10 cellular contexts compared by ENCODE assay signal in genomic region chr17:18474754-18475153, GRCh38. TPM values are rescaled to one million over a fixed set of nuclear protein-coding genes. Genes with fewer than 3 reads are reported as not detected.
DNase-seq lines count a peak whose midpoint lies in the region; TF ChIP-seq lines count a peak whose summit lies in the region.
"Not testable (repeated sequence)": the region's sequence is repeated elsewhere in the genome, so short reads cannot be mapped to it uniquely, and the experiment has no call there.
"Had no signal": no experiment of that assay in that cellular context is flagged by ENCODE, and none has a peak within 500 bp of the region (broad histone marks: within the 10 kb centered on the region; RNA-seq: fewer than 3 reads in every experiment).

No MANE protein-coding gene starts in this region.

- not testable (repeated sequence) for H3K4me1 ChIP-seq in HEK293 (ENCODE audit: control insufficient read depth, insufficient read depth, low read length); PC-9 (replicated peaks; ENCODE audit: insufficient read depth)

- BruUV-seq in PC-9 (replicated peaks; lab: Mats Ljungman, UMichigan): not testable (repeated sequence)

- not testable (repeated sequence) for TF ChIP-seq CTCF in HEK293 (tag by site-specific recombination; IDR thresholded peaks at IDR 0.05); PC-9 (conservative IDR thresholded peaks at IDR 0.05); epithelial cell of esophagus (IDR thresholded peaks at IDR 0.05; ENCODE audit: insufficient read depth, low read depth, low read length, missing control alignments)

- H2AFZ ChIP-seq in PC-9: not testable (repeated sequence)

- CTCF ChIA-PET in HEK293 (lab: Yijun Ruan, JAX); PC-9 (lab: Charles Lee): not testable (repeated sequence)

- DNase-seq in EH (ENCODE audit: low read depth): peak; percentile 78
- peak; percentile 54 for DNase-seq in MV-4-11 (lab: John Stamatoyannopoulos, UW)
- DNase-seq in PC-9: peak; percentile 26 to 73
- DNase-seq in astrocyte of the hippocampus (ENCODE audit: low read depth, low spot score): peak; percentile 33
- DNase-seq in epithelial cell of esophagus (ENCODE audit: low read depth): peak; percentile 20
- DNase-seq in renal cortical epithelial cell (ENCODE audit: low read depth): peak; percentile 33

- H3K4me3 ChIP-seq in HEK293 (ENCODE audit: low read depth, low read length); PC-9; epithelial cell of esophagus (ENCODE audit: low read length): not testable (repeated sequence)

- not testable (repeated sequence) for H3F3A ChIP-seq in PC-9 (ENCODE audit: insufficient read depth, low read depth)

- POLR2A ChIA-PET in HEK293 (lab: Yijun Ruan, JAX); PC-9 (lab: Charles Lee; ENCODE audit: unreplicated experiment): not testable (repeated sequence)

- not testable (repeated sequence) for H3K27ac ChIP-seq in HEK293 (ENCODE audit: extremely low read depth, low read depth, low read length); PC-9

- H3K27me3 ChIP-seq in PC-9 (ENCODE audit: insufficient read depth, low read depth): not testable (repeated sequence)

- 0 out of 2 replicates have a peak overlapping the region, but pooled peaks have one; percentile 12 for H3K4me2 ChIP-seq in PC-9

- H3K9me3 ChIP-seq in HEK293 (ENCODE audit: control insufficient read depth, insufficient read depth, low read depth, low read length); PC-9 (ENCODE audit: insufficient read depth, low read depth): not testable (repeated sequence)

- H3K36me3 ChIP-seq in HEK293 (ENCODE audit: control insufficient read depth in 2 of 2, insufficient read depth in 1 of 2, low read length in 2 of 2); PC-9 (ENCODE audit: low read depth): not testable (repeated sequence)

- H3K9me2 ChIP-seq in PC-9 (ENCODE audit: insufficient read depth): not testable (repeated sequence)

- intact Hi-C loops in PC-9 (cut with micrococcal nuclease; ENCODE audit: unreplicated experiment): not testable (repeated sequence)

- H3K79me2 ChIP-seq in PC-9 (ENCODE audit: low read depth): not testable (repeated sequence)

- H4K20me1 ChIP-seq in PC-9 (ENCODE audit: insufficient read depth): not testable (repeated sequence)

TF ChIP-seq in HEK293, 187 proteins besides CTCF, POLR2A, EP300 and RAD21:
- 0 out of 2 replicates have a peak, but pooled peaks have one; percentile 25 for TF ChIP-seq ZIC2 (tag by site-specific recombination; IDR thresholded peaks at IDR 0.05)

RNA-seq across cellular contexts. Expression of gene LGALS9C, which starts 1.8 kb away (rescaled TPM):
- total RNA-seq in PC-9 (2021): 1.8 and 1.9 TPM in 2 replicates
- not detected in 2 replicates for total RNA-seq in renal cortical epithelial cell
- total RNA-seq: CD4-positive, alpha-beta T cell; H7; SJCRH30 had no signal

Comparison
In these comparisons a context has a peak if more than half of its experiments do, and no peak if none do; other contexts are left out.
1. DNase-seq: peak in every context shown above with its lines; median percentile 78 in EH; 54 in MV-4-11; 50 in PC-9; 33 in astrocyte of the hippocampus; 33 in renal cortical epithelial cell; 20 in epithelial cell of esophagus.